ENCODE assay signal across 9 cellular contexts in the genomic region with DNA sequence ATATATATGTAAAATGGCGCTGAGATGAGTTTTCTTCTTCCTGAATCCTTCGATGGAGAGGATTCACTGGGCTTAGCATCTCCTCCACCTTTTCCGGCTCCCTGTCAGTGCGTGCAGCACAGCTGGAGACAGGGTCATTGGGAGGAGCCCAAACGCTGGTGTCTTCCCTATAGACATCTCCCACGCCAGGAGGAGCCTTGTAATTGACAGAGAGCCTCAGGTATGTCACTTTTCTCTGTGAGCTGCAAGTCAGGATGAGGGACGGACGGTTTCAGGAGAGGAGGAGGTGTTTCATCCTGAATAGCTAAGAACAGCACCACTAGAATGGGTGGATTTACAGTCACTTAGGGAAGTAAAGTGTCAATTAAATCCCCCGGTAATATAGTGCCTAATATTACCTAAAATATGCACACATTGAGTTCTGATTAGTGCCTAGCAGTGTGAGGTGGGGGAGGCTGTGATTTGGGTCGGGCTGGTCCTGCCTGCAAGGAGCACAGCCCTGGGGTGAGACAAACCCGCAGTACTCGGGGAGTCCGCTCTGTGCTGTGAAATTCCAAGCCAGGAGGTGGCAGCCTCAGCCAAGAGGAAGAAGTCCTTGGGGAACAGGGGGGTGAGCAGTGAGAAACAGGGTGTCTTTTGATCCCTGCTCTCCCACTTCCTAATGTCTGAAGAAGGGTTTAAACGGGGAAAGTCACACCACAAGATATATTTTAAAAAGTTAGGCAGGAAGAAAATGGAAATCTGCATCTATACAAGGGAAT. TPM values are rescaled to one million over a fixed set of nuclear protein-coding genes. Genes with fewer than 3 reads are reported as not detected.
DNase-seq lines count a peak whose midpoint lies in the region; ATAC-seq and TF ChIP-seq lines count a peak whose summit lies in the region.
"Had no signal": no experiment of that assay in that cellular context is flagged by ENCODE, and none has a peak within 500 bp of the region (broad histone marks: within the 10 kb centered on the region; RNA-seq: fewer than 3 reads in every experiment).

No MANE protein-coding gene starts in this region.

- TF ChIP-seq EP300 in gastroesophageal sphincter (IDR thresholded peaks at IDR 0.05) = no peak

- H3K4me1 Mint-ChIP-seq in activated T-cell treated with anti-CD3 and anti-CD28 coated beads, Interleukin-2, amount 50 U/mL, for 4 hours (ENCODE audit: low read depth) = peaks cover 6% of the 10 kb centered on the region

- peaks cover 10% of the 10 kb centered on the region for H3K36me3 Mint-ChIP-seq in activated T-cell treated with anti-CD3 and anti-CD28 coated beads, Interleukin-2, amount 50 U/mL, for 4 hours (ENCODE audit: insufficient read depth)

- H3K36me3 ChIP-seq in gastroesophageal sphincter (peaks cover 0 to 7% of the 10 kb centered on the region in 2 donors), prostate gland (no peaks in the 10 kb centered on the region)

- TF ChIP-seq POLR2A in gastroesophageal sphincter (IDR thresholded peaks at IDR 0.05) (no peak), prostate gland (IDR thresholded peaks at IDR 0.05) (no peak)

- intact Hi-C loops in prostate gland (cut with DNase I) = loop anchor here (5.0 kb wide), 1 partner anchor 138 kb away; the partner anchor contains the start of gene RBM17

- H3K4me3 Mint-ChIP-seq in activated T-cell treated with anti-CD3 and anti-CD28 coated beads, Interleukin-2, amount 50 U/mL, for 4 hours = no peak overlapping the region

- H3K27ac ChIP-seq in gastroesophageal sphincter = peak overlapping the region in 1 of 4 donors; percentile 18
- H3K27ac ChIP-seq in prostate gland = no peak overlapping the region
- H3K27ac ChIP-seq: SK-N-MC had no signal

- H3K9me3 ChIP-seq in gastroesophageal sphincter (no peaks in the 10 kb centered on the region), prostate gland (no peaks in the 10 kb centered on the region)

- no peak overlapping the region for H3K4me3 ChIP-seq in gastroesophageal sphincter
- no peak overlapping the region for H3K4me3 ChIP-seq in prostate gland
- H3K4me3 ChIP-seq: SK-N-MC had no signal

- H3K27me3 ChIP-seq in gastroesophageal sphincter (peaks cover 14% of the 10 kb centered on the region), prostate gland (replicated peaks; ENCODE audit: insufficient read depth) (no peaks in the 10 kb centered on the region)

- H3K4me1 ChIP-seq in gastroesophageal sphincter (peaks cover 0 to 49% (median 11%) of the 10 kb centered on the region in 3 donors), prostate gland (replicated peaks) (no peaks in the 10 kb centered on the region)

- H3K9me3 Mint-ChIP-seq in activated T-cell treated with anti-CD3 and anti-CD28 coated beads, Interleukin-2, amount 50 U/mL, for 4 hours = no peaks in the 10 kb centered on the region

- peak in 1 of 2 donors; percentile 48 for ATAC-seq in activated T-cell treated with anti-CD3 and anti-CD28 coated beads, Interleukin-2, amount 50 U/mL, for 4 hours
- ATAC-seq in gastroesophageal sphincter (no peak), HG03460 (IDR thresholded peaks at IDR 0.05; ENCODE audit: unreplicated experiment) (no peak)

- peak in 3 of 4 experiments; percentile 18 to 53 (median 30) for TF ChIP-seq CTCF in gastroesophageal sphincter (IDR thresholded peaks at IDR 0.05)
- TF ChIP-seq CTCF in prostate gland (IDR thresholded peaks at IDR 0.05) = peak in 3 of 4 experiments; percentile 11 to 46 (median 32)

- H3K27me3 Mint-ChIP-seq in activated T-cell treated with anti-CD3 and anti-CD28 coated beads, Interleukin-2, amount 50 U/mL, for 4 hours (ENCODE audit: low read depth) = no peaks in the 10 kb centered on the region

- DNase-seq in GDM1 (lab: John Stamatoyannopoulos, UW) (peak; percentile 37), M059J (ENCODE audit: low read depth) (peak; percentile 34), prostate gland (ENCODE audit: low spot score) (no peak), DMS153 treated with DMSO at 0.1 percent for 48 hours (lab: John Stamatoyannopoulos, UW; ENCODE audit: unreplicated experiment) (no peak), NCI-H1105 treated with DMSO at 0.1 percent for 48 hours (lab: John Stamatoyannopoulos, UW) (no peak)
- DNase-seq in activated T-cell treated with anti-CD3 and anti-CD28 coated beads, Interleukin-2, amount 50 U/mL, for 4 hours = peak; percentile 22

- WGBS in gastroesophageal sphincter (ENCODE audit: low coverage in 1 of 2), 2 donors = 43 to 45% methylated on average over 13 to 14 of the region's 14 CpGs
- 48% methylated on average over 14 of the region's 14 CpGs for WGBS in prostate gland

RNA-seq across cellular contexts. Expression of gene IL15RA, which starts 28.2 kb away (rescaled TPM):
- 14.9 and 26.3 TPM in 2 replicates for total RNA-seq in M059J (2014; rRNA removed; shearing (Covaris generic))
- total RNA-seq in activated T-cell treated with anti-CD3 and anti-CD28 coated beads, Interleukin-2, amount 50 U/mL, for 4 hours = 10 to 100 TPM; 41.5 to 42.4 (median 41.9) TPM
- total RNA-seq in gastroesophageal sphincter (10 to 100 TPM; 17.7 to 21.9 (median 20.6) TPM), prostate gland (10 to 100 TPM; 11.7 to 18.5 TPM)

RNA-seq across cellular contexts. Expression of gene FBH1, which starts 59.1 kb away (rescaled TPM):
- total RNA-seq in M059J (2014; rRNA removed; shearing (Covaris generic)) = 32.3 and 51.9 TPM in 2 replicates
- 10 to 100 TPM; 61.2 to 67.9 (median 62.7) TPM for total RNA-seq in activated T-cell treated with anti-CD3 and anti-CD28 coated beads, Interleukin-2, amount 50 U/mL, for 4 hours
- total RNA-seq in gastroesophageal sphincter (100 to 1,000 TPM in 2 of 4 donors, 10 to 100 TPM in 2; 76.2 to 108 (median 98.5) TPM), prostate gland (100 to 1,000 TPM in 1 of 2 donors, 10 to 100 TPM in 1; 75.0 to 172 TPM)

RNA-seq across cellular contexts. Expression of gene ANKRD16, which starts 59.5 kb away (rescaled TPM):
- total RNA-seq in M059J (2014; rRNA removed; shearing (Covaris generic)) = 1.6 and 3.7 TPM in 2 replicates
- total RNA-seq in activated T-cell treated with anti-CD3 and anti-CD28 coated beads, Interleukin-2, amount 50 U/mL, for 4 hours = 10 to 100 TPM in 2 of 3 donors, 1 to 10 TPM in 1; 9.6 to 11.9 (median 10.3) TPM
- total RNA-seq in gastroesophageal sphincter (1 to 10 TPM; 3.3 to 8.9 (median 5.9) TPM), prostate gland (10 to 100 TPM; 14.4 to 20.1 TPM)

Comparison
In these comparisons a context has a peak if more than half of its experiments do, and no peak if none do; other contexts are left out.
1. DNase-seq: peak in GDM1 (single experiment), M059J (single experiment) and activated T-cell treated with anti-CD3 and anti-CD28 coated beads, Interleukin-2, amount 50 U/mL, for 4 hours (single experiment); none in prostate gland (single experiment), DMS153 treated with DMSO at 0.1 percent for 48 hours (single experiment) and NCI-H1105 treated with DMSO at 0.1 percent for 48 hours (single experiment).